Comparison of ENCODE assay signal across 1 cellular context in genomic region chr15:44010114-44010513, GRCh38.
A peak's percentile ranks its signal among the peaks of the same experiment; 100 is the strongest.
TF ChIP-seq lines count a peak whose summit lies in the region.

No MANE protein-coding gene starts in this region.

TF ChIP-seq in HEK293, 187 proteins besides CTCF, POLR2A, EP300 and RAD21 (continued from another document):
- TF ChIP-seq, protein P1, sequence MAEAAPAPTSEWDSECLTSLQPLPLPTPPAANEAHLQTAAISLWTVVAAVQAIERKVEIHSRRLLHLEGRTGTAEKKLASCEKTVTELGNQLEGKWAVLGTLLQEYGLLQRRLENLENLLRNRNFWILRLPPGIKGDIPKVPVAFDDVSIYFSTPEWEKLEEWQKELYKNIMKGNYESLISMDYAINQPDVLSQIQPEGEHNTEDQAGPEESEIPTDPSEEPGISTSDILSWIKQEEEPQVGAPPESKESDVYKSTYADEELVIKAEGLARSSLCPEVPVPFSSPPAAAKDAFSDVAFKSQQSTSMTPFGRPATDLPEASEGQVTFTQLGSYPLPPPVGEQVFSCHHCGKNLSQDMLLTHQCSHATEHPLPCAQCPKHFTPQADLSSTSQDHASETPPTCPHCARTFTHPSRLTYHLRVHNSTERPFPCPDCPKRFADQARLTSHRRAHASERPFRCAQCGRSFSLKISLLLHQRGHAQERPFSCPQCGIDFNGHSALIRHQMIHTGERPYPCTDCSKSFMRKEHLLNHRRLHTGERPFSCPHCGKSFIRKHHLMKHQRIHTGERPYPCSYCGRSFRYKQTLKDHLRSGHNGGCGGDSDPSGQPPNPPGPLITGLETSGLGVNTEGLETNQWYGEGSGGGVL (tag by site-specific recombination; IDR thresholded peaks at IDR 0.05): no peak
- TF ChIP-seq BCL11B (tag by site-specific recombination; IDR thresholded peaks at IDR 0.05; ENCODE audit: low read depth) (no peak), PRDM10 (tag by site-specific recombination; IDR thresholded peaks at IDR 0.05) (no peak), PRDM1 (tag by site-specific recombination; IDR thresholded peaks at IDR 0.05) (no peak), ZNF707 (tag by site-specific recombination; IDR thresholded peaks at IDR 0.05) (no peak), ZIC2 (tag by site-specific recombination; IDR thresholded peaks at IDR 0.05) (no peak), SP7 (tag by site-specific recombination; IDR thresholded peaks at IDR 0.05) (no peak), ZNF600 (tag by site-specific recombination; IDR thresholded peaks at IDR 0.05) (peak; percentile 81; the same call in 1 of the 2 replicates), ZNF843 (tag by site-specific recombination; IDR thresholded peaks at IDR 0.05) (no peak), ZNF266 (tag by site-specific recombination; IDR thresholded peaks at IDR 0.05; ENCODE audit: low read depth) (no peak)
- TF ChIP-seq, protein P2, sequence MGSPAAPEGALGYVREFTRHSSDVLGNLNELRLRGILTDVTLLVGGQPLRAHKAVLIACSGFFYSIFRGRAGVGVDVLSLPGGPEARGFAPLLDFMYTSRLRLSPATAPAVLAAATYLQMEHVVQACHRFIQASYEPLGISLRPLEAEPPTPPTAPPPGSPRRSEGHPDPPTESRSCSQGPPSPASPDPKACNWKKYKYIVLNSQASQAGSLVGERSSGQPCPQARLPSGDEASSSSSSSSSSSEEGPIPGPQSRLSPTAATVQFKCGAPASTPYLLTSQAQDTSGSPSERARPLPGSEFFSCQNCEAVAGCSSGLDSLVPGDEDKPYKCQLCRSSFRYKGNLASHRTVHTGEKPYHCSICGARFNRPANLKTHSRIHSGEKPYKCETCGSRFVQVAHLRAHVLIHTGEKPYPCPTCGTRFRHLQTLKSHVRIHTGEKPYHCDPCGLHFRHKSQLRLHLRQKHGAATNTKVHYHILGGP (tag by site-specific recombination; IDR thresholded peaks at IDR 0.05): peak; percentile 73
- TF ChIP-seq, protein P3, sequence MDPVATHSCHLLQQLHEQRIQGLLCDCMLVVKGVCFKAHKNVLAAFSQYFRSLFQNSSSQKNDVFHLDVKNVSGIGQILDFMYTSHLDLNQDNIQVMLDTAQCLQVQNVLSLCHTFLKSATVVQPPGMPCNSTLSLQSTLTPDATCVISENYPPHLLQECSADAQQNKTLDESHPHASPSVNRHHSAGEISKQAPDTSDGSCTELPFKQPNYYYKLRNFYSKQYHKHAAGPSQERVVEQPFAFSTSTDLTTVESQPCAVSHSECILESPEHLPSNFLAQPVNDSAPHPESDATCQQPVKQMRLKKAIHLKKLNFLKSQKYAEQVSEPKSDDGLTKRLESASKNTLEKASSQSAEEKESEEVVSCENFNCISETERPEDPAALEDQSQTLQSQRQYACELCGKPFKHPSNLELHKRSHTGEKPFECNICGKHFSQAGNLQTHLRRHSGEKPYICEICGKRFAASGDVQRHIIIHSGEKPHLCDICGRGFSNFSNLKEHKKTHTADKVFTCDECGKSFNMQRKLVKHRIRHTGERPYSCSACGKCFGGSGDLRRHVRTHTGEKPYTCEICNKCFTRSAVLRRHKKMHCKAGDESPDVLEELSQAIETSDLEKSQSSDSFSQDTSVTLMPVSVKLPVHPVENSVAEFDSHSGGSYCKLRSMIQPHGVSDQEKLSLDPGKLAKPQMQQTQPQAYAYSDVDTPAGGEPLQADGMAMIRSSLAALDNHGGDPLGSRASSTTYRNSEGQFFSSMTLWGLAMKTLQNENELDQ (tag by site-specific recombination; IDR thresholded peaks at IDR 0.05; ENCODE audit: low read depth): no peak
